1 cellular context compared by ENCODE assay signal in the genomic region with DNA sequence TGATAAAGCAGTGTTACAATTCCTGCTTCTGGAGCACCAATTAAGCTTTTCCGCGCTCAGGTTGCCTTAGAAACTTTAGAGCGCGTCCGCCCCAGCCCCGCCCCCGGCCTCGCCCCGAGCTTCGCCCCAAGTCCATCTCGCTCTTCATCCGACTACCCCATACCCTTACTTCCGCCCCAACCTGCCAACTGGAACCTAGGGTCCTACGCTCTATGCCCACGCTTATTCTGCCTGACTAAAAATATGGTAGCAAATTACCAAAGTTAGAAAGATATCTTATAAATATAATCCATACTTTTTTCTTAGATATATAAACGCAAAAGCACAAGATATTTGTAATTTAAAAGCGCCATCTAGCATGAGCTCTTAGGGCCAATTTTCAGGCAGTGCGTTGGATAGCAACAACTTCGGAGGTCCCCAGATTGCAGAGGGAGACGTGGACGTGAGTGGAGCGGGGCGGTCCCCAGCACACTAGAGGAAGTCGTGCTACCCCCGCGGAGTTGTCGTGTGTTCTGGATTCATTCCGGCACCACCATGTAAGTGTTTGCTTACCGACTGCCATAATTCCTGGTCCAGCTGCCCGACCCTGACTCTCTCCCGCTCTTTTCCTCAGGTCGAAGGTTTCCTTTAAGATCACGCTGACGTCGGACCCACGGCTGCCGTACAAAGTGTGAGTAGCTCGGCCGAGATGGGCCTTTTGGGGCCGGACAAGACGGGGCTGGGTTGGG.
TF ChIP-seq lines count a peak whose summit lies in the region.

Gene UFM1, plus strand, starts transcription at position 466 of the 728 bp plus-strand sequence. Its CDS starts 69 bp downstream, at position 535.

TF ChIP-seq in HepG2, 621 proteins besides CTCF, POLR2A, EP300 and RAD21 (continued from another document and continues in another):
- TF ChIP-seq SKIL (CRISPR knock-in tag; IDR thresholded peaks at IDR 0.05; ENCODE audit: borderline replicate concordance) (no peak), KLF16 (CRISPR knock-in tag; IDR thresholded peaks at IDR 0.05) (no peak), ZNF317 (CRISPR knock-in tag; IDR thresholded peaks at IDR 0.05) (no peak), ZGPAT (CRISPR knock-in tag; IDR thresholded peaks at IDR 0.05) (peak; percentile 21; the same call in 1 of the 2 replicates), PRDM10 (CRISPR knock-in tag; IDR thresholded peaks at IDR 0.05; ENCODE audit: low read depth) (no peak), JDP2 (CRISPR knock-in tag; IDR thresholded peaks at IDR 0.05; ENCODE audit: borderline replicate concordance) (no peak), ZNF710 (CRISPR knock-in tag; IDR thresholded peaks at IDR 0.05; ENCODE audit: borderline replicate concordance) (no peak), ZNF777 (CRISPR knock-in tag; IDR thresholded peaks at IDR 0.05) (no peak), PLSCR1 (CRISPR knock-in tag; IDR thresholded peaks at IDR 0.05; ENCODE audit: borderline replicate concordance) (no peak), JUN (CRISPR knock-in tag; IDR thresholded peaks at IDR 0.05) (no peak), TFDP1 (CRISPR knock-in tag; IDR thresholded peaks at IDR 0.05; ENCODE audit: borderline replicate concordance) (no peak), MAF1 (CRISPR knock-in tag; IDR thresholded peaks at IDR 0.05; ENCODE audit: borderline replicate concordance) (no peak), SMARCC2 (IDR thresholded peaks at IDR 0.05) (no peak), POGK (CRISPR knock-in tag; conservative IDR thresholded peaks at IDR 0.05) (peak; percentile 71; the same call in 1 of the 2 replicates), ZNF773 (CRISPR knock-in tag; IDR thresholded peaks at IDR 0.05; ENCODE audit: borderline replicate concordance) (no peak)
- TF ChIP-seq, protein P1, sequence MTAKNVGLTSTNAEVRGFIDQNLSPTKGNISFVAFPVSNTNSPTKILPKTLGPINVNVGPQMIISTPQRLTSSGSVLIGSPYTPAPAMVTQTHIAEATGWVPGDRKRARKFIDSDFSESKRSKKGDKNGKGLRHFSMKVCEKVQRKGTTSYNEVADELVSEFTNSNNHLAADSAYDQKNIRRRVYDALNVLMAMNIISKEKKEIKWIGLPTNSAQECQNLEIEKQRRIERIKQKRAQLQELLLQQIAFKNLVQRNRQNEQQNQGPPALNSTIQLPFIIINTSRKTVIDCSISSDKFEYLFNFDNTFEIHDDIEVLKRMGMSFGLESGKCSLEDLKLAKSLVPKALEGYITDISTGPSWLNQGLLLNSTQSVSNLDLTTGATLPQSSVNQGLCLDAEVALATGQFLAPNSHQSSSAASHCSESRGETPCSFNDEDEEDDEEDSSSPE (CRISPR knock-in tag; IDR thresholded peaks at IDR 0.05): peak; percentile 30; the same call in 1 of the 2 replicates
- TF ChIP-seq, protein P2, sequence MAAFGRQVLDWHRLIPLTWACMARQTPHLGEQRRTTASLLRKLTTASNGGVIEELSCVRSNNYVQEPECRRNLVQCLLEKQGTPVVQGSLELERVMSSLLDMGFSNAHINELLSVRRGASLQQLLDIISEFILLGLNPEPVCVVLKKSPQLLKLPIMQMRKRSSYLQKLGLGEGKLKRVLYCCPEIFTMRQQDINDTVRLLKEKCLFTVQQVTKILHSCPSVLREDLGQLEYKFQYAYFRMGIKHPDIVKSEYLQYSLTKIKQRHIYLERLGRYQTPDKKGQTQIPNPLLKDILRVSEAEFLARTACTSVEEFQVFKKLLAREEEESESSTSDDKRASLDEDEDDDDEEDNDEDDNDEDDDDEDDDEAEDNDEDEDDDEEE (CRISPR knock-in tag; IDR thresholded peaks at IDR 0.05): no peak
- TF ChIP-seq, protein P3, sequence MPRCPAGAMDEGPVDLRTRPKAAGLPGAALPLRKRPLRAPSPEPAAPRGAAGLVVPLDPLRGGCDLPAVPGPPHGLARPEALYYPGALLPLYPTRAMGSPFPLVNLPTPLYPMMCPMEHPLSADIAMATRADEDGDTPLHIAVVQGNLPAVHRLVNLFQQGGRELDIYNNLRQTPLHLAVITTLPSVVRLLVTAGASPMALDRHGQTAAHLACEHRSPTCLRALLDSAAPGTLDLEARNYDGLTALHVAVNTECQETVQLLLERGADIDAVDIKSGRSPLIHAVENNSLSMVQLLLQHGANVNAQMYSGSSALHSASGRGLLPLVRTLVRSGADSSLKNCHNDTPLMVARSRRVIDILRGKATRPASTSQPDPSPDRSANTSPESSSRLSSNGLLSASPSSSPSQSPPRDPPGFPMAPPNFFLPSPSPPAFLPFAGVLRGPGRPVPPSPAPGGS (CRISPR knock-in tag; IDR thresholded peaks at IDR 0.05): no peak
- TF ChIP-seq, protein P4, sequence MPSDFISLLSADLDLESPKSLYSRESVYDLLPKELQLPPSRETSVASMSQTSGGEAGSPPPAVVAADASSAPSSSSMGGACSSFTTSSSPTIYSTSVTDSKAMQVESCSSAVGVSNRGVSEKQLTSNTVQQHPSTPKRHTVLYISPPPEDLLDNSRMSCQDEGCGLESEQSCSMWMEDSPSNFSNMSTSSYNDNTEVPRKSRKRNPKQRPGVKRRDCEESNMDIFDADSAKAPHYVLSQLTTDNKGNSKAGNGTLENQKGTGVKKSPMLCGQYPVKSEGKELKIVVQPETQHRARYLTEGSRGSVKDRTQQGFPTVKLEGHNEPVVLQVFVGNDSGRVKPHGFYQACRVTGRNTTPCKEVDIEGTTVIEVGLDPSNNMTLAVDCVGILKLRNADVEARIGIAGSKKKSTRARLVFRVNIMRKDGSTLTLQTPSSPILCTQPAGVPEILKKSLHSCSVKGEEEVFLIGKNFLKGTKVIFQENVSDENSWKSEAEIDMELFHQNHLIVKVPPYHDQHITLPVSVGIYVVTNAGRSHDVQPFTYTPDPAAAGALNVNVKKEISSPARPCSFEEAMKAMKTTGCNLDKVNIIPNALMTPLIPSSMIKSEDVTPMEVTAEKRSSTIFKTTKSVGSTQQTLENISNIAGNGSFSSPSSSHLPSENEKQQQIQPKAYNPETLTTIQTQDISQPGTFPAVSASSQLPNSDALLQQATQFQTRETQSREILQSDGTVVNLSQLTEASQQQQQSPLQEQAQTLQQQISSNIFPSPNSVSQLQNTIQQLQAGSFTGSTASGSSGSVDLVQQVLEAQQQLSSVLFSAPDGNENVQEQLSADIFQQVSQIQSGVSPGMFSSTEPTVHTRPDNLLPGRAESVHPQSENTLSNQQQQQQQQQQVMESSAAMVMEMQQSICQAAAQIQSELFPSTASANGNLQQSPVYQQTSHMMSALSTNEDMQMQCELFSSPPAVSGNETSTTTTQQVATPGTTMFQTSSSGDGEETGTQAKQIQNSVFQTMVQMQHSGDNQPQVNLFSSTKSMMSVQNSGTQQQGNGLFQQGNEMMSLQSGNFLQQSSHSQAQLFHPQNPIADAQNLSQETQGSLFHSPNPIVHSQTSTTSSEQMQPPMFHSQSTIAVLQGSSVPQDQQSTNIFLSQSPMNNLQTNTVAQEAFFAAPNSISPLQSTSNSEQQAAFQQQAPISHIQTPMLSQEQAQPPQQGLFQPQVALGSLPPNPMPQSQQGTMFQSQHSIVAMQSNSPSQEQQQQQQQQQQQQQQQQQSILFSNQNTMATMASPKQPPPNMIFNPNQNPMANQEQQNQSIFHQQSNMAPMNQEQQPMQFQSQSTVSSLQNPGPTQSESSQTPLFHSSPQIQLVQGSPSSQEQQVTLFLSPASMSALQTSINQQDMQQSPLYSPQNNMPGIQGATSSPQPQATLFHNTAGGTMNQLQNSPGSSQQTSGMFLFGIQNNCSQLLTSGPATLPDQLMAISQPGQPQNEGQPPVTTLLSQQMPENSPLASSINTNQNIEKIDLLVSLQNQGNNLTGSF (CRISPR knock-in tag; IDR thresholded peaks at IDR 0.05): no peak
